Comparison of ENCODE assay signal across 10 cellular contexts in the genomic region with DNA sequence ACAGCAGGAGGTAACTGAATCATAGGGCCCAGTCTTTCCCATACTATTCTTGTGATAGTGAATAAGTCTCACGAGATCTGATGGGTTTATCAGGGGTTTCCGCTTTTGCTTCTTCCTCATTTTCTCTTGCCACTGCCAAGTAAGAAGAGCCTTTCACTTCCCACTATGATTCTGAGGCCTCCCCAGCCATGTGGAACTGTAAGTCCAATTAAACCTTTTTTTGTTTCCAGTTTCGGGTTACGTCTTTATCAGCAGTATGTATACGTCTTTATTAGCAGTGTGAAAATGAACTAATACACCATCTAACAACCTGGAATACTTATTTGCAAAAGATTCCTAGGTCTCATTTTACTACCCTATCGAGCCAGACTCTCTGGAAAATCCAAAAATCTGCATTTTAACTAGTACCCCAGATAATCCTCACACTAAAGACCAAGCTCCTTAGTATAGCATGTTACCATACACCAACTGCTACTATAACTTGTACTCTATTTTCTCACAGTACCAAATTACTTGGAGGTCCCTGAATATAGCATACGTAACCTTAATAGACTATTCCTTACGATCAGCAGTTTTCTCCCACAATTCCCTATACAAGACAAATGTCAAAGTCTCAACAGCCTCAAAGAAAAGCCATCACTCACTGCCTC. TPM values are rescaled to one million over a fixed set of nuclear protein-coding genes. Genes with fewer than 3 reads are reported as not detected.
DNase-seq lines count a peak whose midpoint lies in the region; ATAC-seq and TF ChIP-seq lines count a peak whose summit lies in the region.
"Had no signal": no experiment of that assay in that cellular context is flagged by ENCODE, and none has a peak within 500 bp of the region (broad histone marks: within the 10 kb centered on the region; RNA-seq: fewer than 3 reads in every experiment).

No MANE protein-coding gene starts in this region.

- no peak overlapping the region for H3K9ac ChIP-seq in colonic mucosa (ENCODE audit: low read depth in 2 of 2, low read length in 2 of 2)
- H3K9ac ChIP-seq: KMS-11 had no signal

- H3K4me1 ChIP-seq in A673 (ENCODE audit: insufficient read depth, low read length, poor library complexity, severe bottlenecking) (peaks cover 9% of the 10 kb centered on the region), colonic mucosa (no peaks in the 10 kb centered on the region)

- TF ChIP-seq CTCF in A673 (conservative IDR thresholded peaks at IDR 0.05; ENCODE audit: low read depth, low read length) (no peak), astrocyte of the spinal cord (IDR thresholded peaks at IDR 0.05; ENCODE audit: low read depth, low read length) (no peak), colonic mucosa (IDR thresholded peaks at IDR 0.05) (no peak)

- H3K4me3 ChIP-seq in A673 (ENCODE audit: low read depth, low read length, poor library complexity, severe bottlenecking), result no peak overlapping the region
- H3K4me3 ChIP-seq in astrocyte of the spinal cord (ENCODE audit: low read depth, low read length), result no peak overlapping the region
- no peak overlapping the region for H3K4me3 ChIP-seq in colonic mucosa
- H3K4me3 ChIP-seq: SK-N-MC had no signal

- DNase-seq in A673 (ENCODE audit: low spot score), result peak; percentile 7
- peak; percentile 12 for DNase-seq in HT1080 (ENCODE audit: low read depth)
- DNase-seq in astrocyte of the spinal cord (ENCODE audit: low read depth, low spot score), result peak; percentile 22
- DNase-seq in dedifferentiated amniotic fluid mesenchymal stem cell (ENCODE audit: extremely low spot score), result no peak
- DNase-seq in NCI-H2107 treated with DMSO at 0.1 percent for 48 hours (lab: John Stamatoyannopoulos, UW; ENCODE audit: unreplicated experiment), result no peak
- no peak for DNase-seq in colonic mucosa

- in situ Hi-C loops in astrocyte of the spinal cord (cut with HindIII; ENCODE audit: low sequenced_read_pairs), result no loop called here

- no peaks in the 10 kb centered on the region for H3K27me3 ChIP-seq in A673 (replicated peaks; ENCODE audit: insufficient read depth, low read depth, low read length, poor library complexity)
- H3K27me3 ChIP-seq in colonic mucosa, result no peaks in the 10 kb centered on the region

- ATAC-seq in GM19463 (IDR thresholded peaks at IDR 0.05; ENCODE audit: unreplicated experiment) (peak; percentile 50), HG03460 (IDR thresholded peaks at IDR 0.05; ENCODE audit: unreplicated experiment) (no peak)

- intact Hi-C loops in A673 (cut with micrococcal nuclease; ENCODE audit: unreplicated experiment), result no loop called here
- intact Hi-C loops in colonic mucosa (cut with DNase I), result no loop called here

- H3K27ac ChIP-seq in A673 (ENCODE audit: low read depth, low read length, poor library complexity, severe bottlenecking) (no peak overlapping the region), colonic mucosa (no peak overlapping the region)
- H3K27ac ChIP-seq: KMS-11, SK-N-MC had no signal

- H3K9me3 ChIP-seq in A673 (ENCODE audit: low read depth, low read length, poor library complexity, severe bottlenecking), result no peaks in the 10 kb centered on the region
- no peaks in the 10 kb centered on the region for H3K9me3 ChIP-seq in colonic mucosa

- H3K36me3 ChIP-seq in A673 (ENCODE audit: insufficient read depth, low read length, poor library complexity, severe bottlenecking) (peaks cover 38% of the 10 kb centered on the region), colonic mucosa (peaks cover 4% of the 10 kb centered on the region)

- BruUV-seq in A673 (replicated peaks; lab: Mats Ljungman, UMichigan), result no TSS peak

- CTCF ChIA-PET in A673 (lab: Charles Lee), result no interaction called here

- POLR2A ChIA-PET in A673 (lab: Charles Lee; ENCODE audit: low non-redundant PET), result interaction anchor here (0.6 kb wide), 1 partner anchor 21 kb away, joined by 7 read pairs; no protein-coding TSS in a partner anchor

RNA-seq across cellular contexts. Expression of a gene that starts 11.4 kb away (rescaled TPM):
- 52.3 and 54.3 TPM in 2 replicates for total RNA-seq in A673 (2021)
- total RNA-seq in HT1080 (2014; rRNA removed; shearing (Covaris generic)), result 23.8 and 28.1 TPM in 2 replicates
- 21.8 and 28.0 TPM in 2 replicates for polyA plus RNA-seq in HT1080 (2015; cell fraction: cytosol; rRNA removed)
- 25.7 and 29.9 TPM in 2 replicates for polyA plus RNA-seq in HT1080 (2015; cell fraction: nucleus; rRNA removed)
- 10 to 100 TPM; 21.6 to 26.6 TPM for total RNA-seq in colonic mucosa

Comparison
In these comparisons a context has a peak if more than half of its experiments do, and no peak if none do; other contexts are left out.
1. DNase-seq: peak in A673 (single experiment), HT1080 (single experiment) and astrocyte of the spinal cord (single experiment); none in dedifferentiated amniotic fluid mesenchymal stem cell (single experiment), NCI-H2107 treated with DMSO at 0.1 percent for 48 hours (single experiment) and colonic mucosa (single experiment).